In the genomic region with DNA sequence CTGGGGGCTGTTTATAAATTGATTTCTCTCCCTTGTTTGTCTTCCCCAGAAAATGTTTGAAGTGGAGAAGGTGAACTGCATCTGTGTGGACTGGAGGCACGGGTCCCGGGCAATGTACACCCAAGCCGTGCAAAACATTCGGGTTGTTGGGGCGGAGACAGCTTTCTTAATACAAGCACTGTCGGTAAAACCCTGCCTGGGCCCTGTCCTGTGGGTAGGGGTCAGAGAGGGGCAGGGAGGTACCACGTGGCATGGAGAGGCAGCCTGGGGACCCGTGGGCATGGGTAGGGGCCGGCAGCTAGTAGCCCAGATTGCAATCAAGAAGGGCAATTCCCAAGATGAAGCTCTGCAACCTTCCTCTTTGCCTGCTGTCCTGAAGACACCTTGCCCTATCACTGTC, we compare ENCODE assay signal across 24 cellular contexts. TPM values are rescaled to one million over a fixed set of nuclear protein-coding genes. Genes with fewer than 3 reads are reported as not detected.
"Had no signal": no experiment of that assay in that cellular context is flagged by ENCODE, and none has a peak within 500 bp of the region (broad histone marks: within the 10 kb centered on the region; RNA-seq: fewer than 3 reads in every experiment).

No MANE protein-coding gene starts in this region.

- H3K27ac Mint-ChIP-seq: endodermal cell; memory B cell; naive B cell; nephron; stimulated activated effector memory CD8-positive, alpha-beta T cell treated with anti-CD3 and anti-CD28 coated beads, Interleukin-12 subunit alpha, Interleukin-12 subunit beta, amount 100 ng/mL, for 72 hours had no signal

- DNase-seq: dermis blood vessel endothelial cell; effector CD4-positive, alpha-beta T cell; foreskin melanocyte; left cardiac atrium; left ventricle myocardium inferior; lower lobe of right lung; naive B cell; small intestine; stimulated activated CD4-positive, alpha-beta T cell treated with anti-CD3 and anti-CD28 coated beads, Interleukin-12 subunit alpha, Interleukin-12 subunit beta, amount 100 ng/mL, for 4 hours; stimulated activated CD4-positive, alpha-beta T cell treated with anti-CD3 and anti-CD28 coated beads, Interleukin-2, amount 100 ng/mL, for 48 hours; stimulated activated CD8-positive, alpha-beta memory T cell treated with anti-CD3 and anti-CD28 coated beads, Interleukin-4, amount 100 ng/mL, for 48 hours; stimulated activated naive CD8-positive, alpha-beta T cell treated with anti-CD3 and anti-CD28 coated beads, Interleukin-15, Interleukin-2, amounts not matched to agents 100 U/mL and 50 U/mL, for 24 hours; uterus had no signal

- H3K4me3 Mint-ChIP-seq: memory B cell; naive B cell; stimulated activated effector memory CD8-positive, alpha-beta T cell treated with anti-CD3 and anti-CD28 coated beads, Interleukin-12 subunit alpha, Interleukin-12 subunit beta, amount 100 ng/mL, for 72 hours had no signal

- H3K36me3 ChIP-seq: left ventricle myocardium inferior, lower lobe of right lung, suprapubic skin, thyroid gland, upper lobe of left lung, uterus had no signal

- H3K4me1 Mint-ChIP-seq: memory B cell; naive B cell; nephron; stimulated activated effector memory CD8-positive, alpha-beta T cell treated with anti-CD3 and anti-CD28 coated beads, Interleukin-12 subunit alpha, Interleukin-12 subunit beta, amount 100 ng/mL, for 72 hours had no signal

- H3K79me2 ChIP-seq: hepatocyte had no signal

- H3K36me3 Mint-ChIP-seq: memory B cell; naive B cell; stimulated activated effector memory CD8-positive, alpha-beta T cell treated with anti-CD3 and anti-CD28 coated beads, Interleukin-12 subunit alpha, Interleukin-12 subunit beta, amount 100 ng/mL, for 72 hours had no signal

- ATAC-seq: stimulated activated effector memory CD8-positive, alpha-beta T cell treated with anti-CD3 and anti-CD28 coated beads, Interleukin-12 subunit alpha, Interleukin-12 subunit beta, amount 100 ng/mL, for 72 hours had no signal

- H3K4me1 ChIP-seq: lower lobe of right lung, uterus had no signal

- H3K27ac ChIP-seq: hepatocyte, left ventricle myocardium inferior, lower lobe of right lung, suprapubic skin, thyroid gland, upper lobe of left lung, uterus had no signal

- H3K9me3 Mint-ChIP-seq: endodermal cell, memory B cell, nephron had no signal

- H3K9me3 ChIP-seq: left ventricle myocardium inferior, lower lobe of right lung, suprapubic skin, thyroid gland, upper lobe of left lung, uterus had no signal

- H3K27me3 ChIP-seq: hepatocyte, thyroid gland, uterus had no signal

RNA-seq across cellular contexts. Expression of a gene that starts 6.1 kb away (rescaled TPM):
- total RNA-seq: dermis blood vessel endothelial cell, kidney, left cardiac atrium, left ventricle myocardium inferior, lower lobe of right lung, omental fat pad, right cardiac atrium, suprapubic skin, thyroid gland, uterus had no signal
- polyA plus RNA-seq: right cardiac atrium had no signal

RNA-seq across cellular contexts. Expression of a gene that starts 36.1 kb away (rescaled TPM):
- total RNA-seq: dermis blood vessel endothelial cell, endodermal cell, hepatocyte, kidney, left cardiac atrium, left ventricle myocardium inferior, lower lobe of right lung, omental fat pad, suprapubic skin, thyroid gland, uterus had no signal
